Comparison of ENCODE assay signal across 9 cellular contexts in the genomic region with DNA sequence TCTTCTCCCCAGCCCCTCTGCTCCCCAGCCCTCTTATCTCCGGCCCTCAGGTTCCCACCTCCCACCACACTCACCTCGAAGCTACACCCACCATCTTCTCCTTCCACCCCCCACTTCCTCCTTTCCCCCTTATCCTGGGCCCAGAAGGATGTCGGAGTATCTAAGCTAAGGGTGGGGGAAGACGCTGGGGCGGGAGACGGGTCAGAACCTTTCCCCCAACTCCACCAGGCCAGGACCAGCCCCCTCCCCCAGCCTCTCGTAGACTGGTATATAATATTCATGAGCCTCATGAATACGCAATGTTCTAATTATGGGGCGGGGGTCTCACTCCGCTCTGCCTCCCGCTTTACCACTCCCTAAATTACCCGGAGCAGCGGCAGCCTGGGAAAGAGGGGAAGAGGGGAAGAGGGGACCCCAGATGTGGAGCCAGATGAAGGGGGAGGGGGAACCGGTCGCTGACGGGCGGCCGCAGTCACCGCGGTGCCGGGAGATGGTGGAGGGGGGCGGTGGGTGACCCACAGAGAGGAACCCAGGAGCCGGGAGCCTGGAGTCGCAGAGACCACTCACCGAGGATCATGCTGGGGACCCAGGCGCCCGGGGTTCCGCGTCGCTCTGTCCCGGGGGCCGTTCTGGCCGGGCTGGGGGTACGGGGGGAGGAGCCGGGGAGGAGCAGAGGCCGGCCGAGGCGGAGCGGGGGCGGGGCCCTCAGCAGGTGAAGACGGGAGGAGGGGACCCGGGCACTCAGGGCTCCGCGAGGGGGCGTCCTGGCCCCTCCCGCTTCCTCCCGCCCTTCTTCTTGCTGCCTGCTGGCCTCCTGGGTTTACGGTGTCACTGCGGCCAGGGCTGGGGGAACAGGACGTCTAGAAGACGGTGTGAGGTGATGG. TPM values are rescaled to one million over a fixed set of nuclear protein-coding genes. Genes with fewer than 3 reads are reported as not detected.
DNase-seq lines count a peak whose midpoint lies in the region; ATAC-seq, FAIRE-seq and TF ChIP-seq lines count a peak whose summit lies in the region.
"Had no signal": no experiment of that assay in that cellular context is flagged by ENCODE, and none has a peak within 500 bp of the region (broad histone marks: within the 10 kb centered on the region; RNA-seq: fewer than 3 reads in every experiment).

No MANE protein-coding gene starts in this region.

- H3K9me3 Mint-ChIP-seq in activated CD4-positive, alpha-beta memory T cell treated with anti-CD3 and anti-CD28 coated beads, Interleukin-2, amount 10 ng/mL, durations not matched to agents 7 days and 5 days, result no peaks in the 10 kb centered on the region
- no peaks in the 10 kb centered on the region for H3K9me3 Mint-ChIP-seq in neural progenitor cell

- no peak for TF ChIP-seq EP300 in HepG2 (IDR thresholded peaks at IDR 0.05; ENCODE audit: low read depth in 2 of 2, low read length in 2 of 2)
- no peak for TF ChIP-seq EP300 in HepG2 (CRISPR knock-in tag; IDR thresholded peaks at IDR 0.05; ENCODE audit: borderline replicate concordance)

- POLR2A ChIA-PET in HepG2 (lab: Yijun Ruan, JAX), result no interaction called here
- POLR2A ChIA-PET in activated CD4-positive, alpha-beta memory T cell treated with anti-CD3 and anti-CD28 coated beads, Interleukin-2, amount 10 ng/mL, durations not matched to agents 7 days and 5 days (lab: Charles Lee), result no interaction called here

- DNase-seq in right lobe of liver (no peak), HepG2 (ENCODE audit: low spot score) (no peak), NCI-H2227 treated with DMSO at 0.1 percent for 48 hours (lab: John Stamatoyannopoulos, UW) (peak; percentile 13), neural progenitor cell (ENCODE audit: low spot score) (peak; percentile 90), thyroid gland (peak; percentile 83 to 88), NCI-H226 (no peak)
- DNase-seq in activated CD4-positive, alpha-beta memory T cell treated with anti-CD3 and anti-CD28 coated beads, Interleukin-2, amount 10 ng/mL, durations not matched to agents 7 days and 5 days, result peak; percentile 59
- peak; percentile 69 for DNase-seq in effector CD8-positive, alpha-beta T cell (lab: John Stamatoyannopoulos, UW)
- DNase-seq: DND-41 had no signal

- no peak for TF ChIP-seq CTCF in right lobe of liver (IDR thresholded peaks at IDR 0.05)
- no peak for TF ChIP-seq CTCF in HepG2 (CRISPR knock-in tag; IDR thresholded peaks at IDR 0.05)
- TF ChIP-seq CTCF in neural progenitor cell (IDR thresholded peaks at IDR 0.05), result peak; percentile 42
- peak in 1 of 6 experiments; percentile 18 for TF ChIP-seq CTCF in thyroid gland (IDR thresholded peaks at IDR 0.05)

- H3K4me2 ChIP-seq in HepG2 (ENCODE audit: low read depth, low read length), result no peak overlapping the region
- H3K4me2 ChIP-seq in neural progenitor cell, result peak overlapping the region; percentile 81

- H3K27me3 Mint-ChIP-seq in activated CD4-positive, alpha-beta memory T cell treated with anti-CD3 and anti-CD28 coated beads, Interleukin-2, amount 10 ng/mL, durations not matched to agents 7 days and 5 days, result no peaks in the 10 kb centered on the region
- H3K27me3 Mint-ChIP-seq in neural progenitor cell (ENCODE audit: insufficient read depth, low read depth), result peaks cover 3% of the 10 kb centered on the region

- CTCF ChIA-PET in HepG2 (lab: Yijun Ruan, JAX; ENCODE audit: low intra/inter-chr PET ratio, low total read pairs), result no interaction called here
- CTCF ChIA-PET in activated CD4-positive, alpha-beta memory T cell treated with anti-CD3 and anti-CD28 coated beads, Interleukin-2, amount 10 ng/mL, durations not matched to agents 7 days and 5 days (lab: Charles Lee), result interaction anchor here (1.1 to 3.6 kb wide), 2 partner anchors 10 to 48 kb away, joined by 4 to 25 read pairs; no protein-coding TSS in a partner anchor

- H3K9me3 ChIP-seq in right lobe of liver, result no peaks in the 10 kb centered on the region
- H3K9me3 ChIP-seq in HepG2 (ENCODE audit: low read length), result no peaks in the 10 kb centered on the region
- no peaks in the 10 kb centered on the region for H3K9me3 ChIP-seq in neural progenitor cell (ENCODE audit: low read depth)
- H3K9me3 ChIP-seq in thyroid gland, result no peaks in the 10 kb centered on the region

- peaks cover 33% of the 10 kb centered on the region for H3K4me1 Mint-ChIP-seq in activated CD4-positive, alpha-beta memory T cell treated with anti-CD3 and anti-CD28 coated beads, Interleukin-2, amount 10 ng/mL, durations not matched to agents 7 days and 5 days
- H3K4me1 Mint-ChIP-seq in neural progenitor cell, result peaks cover 65% of the 10 kb centered on the region

- TF ChIP-seq RAD21 in HepG2 (CRISPR knock-in tag; IDR thresholded peaks at IDR 0.05), result no peak

- H3K79me2 ChIP-seq in HepG2 (ENCODE audit: insufficient read depth, low read length), result no peaks in the 10 kb centered on the region
- peaks cover 16% of the 10 kb centered on the region for H3K79me2 ChIP-seq in neural progenitor cell (ENCODE audit: low read depth)

- H3K27me3 ChIP-seq in right lobe of liver (no peaks in the 10 kb centered on the region), HepG2 (ENCODE audit: control insufficient read depth in 1 of 2, insufficient read depth in 2 of 2, low read length in 2 of 2) (peaks cover 0 to 2% of the 10 kb centered on the region in 2 experiments; a peak in 3 of 5 replicates), neural progenitor cell (no peaks in the 10 kb centered on the region), thyroid gland (no peaks in the 10 kb centered on the region)

- peaks cover 34% of the 10 kb centered on the region for H3K36me3 Mint-ChIP-seq in activated CD4-positive, alpha-beta memory T cell treated with anti-CD3 and anti-CD28 coated beads, Interleukin-2, amount 10 ng/mL, durations not matched to agents 7 days and 5 days (ENCODE audit: low read depth)
- peaks cover 3% of the 10 kb centered on the region for H3K36me3 Mint-ChIP-seq in neural progenitor cell

- no peak for FAIRE-seq in HepG2 (lab: Jason Lieb, UNC)

- H3K27ac ChIP-seq in right lobe of liver (no peak overlapping the region), HepG2 (ENCODE audit: extremely low read length, insufficient read depth, low read length) (no peak overlapping the region), neural progenitor cell (no peak overlapping the region), thyroid gland (peak overlapping the region; percentile 78 to 97 (median 89))

- 46% methylated on average over 21 of the region's 51 CpGs for WGBS in right lobe of liver (ENCODE audit: insufficient coverage, low coverage, low lambda C conversion rate, missing lambda C conversion rate)
- WGBS in HepG2 (ENCODE audit: low lambda C conversion rate), result 69% methylated on average over 36 of the region's 51 CpGs
- 17 to 23% methylated on average over 25 to 43 of the region's 51 CpGs for WGBS in thyroid gland, 2 donors

- ATAC-seq in right lobe of liver (peak; percentile 12 to 27 (median 16)), HepG2 (no peak)

- H3K36me3 ChIP-seq in right lobe of liver (peaks cover 2 to 15% (median 9%) of the 10 kb centered on the region in 4 donors), HepG2 (replicated peaks in 1 of 2; ENCODE audit: control insufficient read depth in 1 of 2, insufficient read depth in 2 of 2, low read length in 2 of 2) (no peaks in the 10 kb centered on the region), neural progenitor cell (no peaks in the 10 kb centered on the region), thyroid gland (peaks cover 0 to 4% of the 10 kb centered on the region in 2 donors)

- H3K4me1 ChIP-seq in right lobe of liver (no peaks in the 10 kb centered on the region), HepG2 (ENCODE audit: insufficient read depth, low read length) (peaks cover 16% of the 10 kb centered on the region), neural progenitor cell (peaks cover 71% of the 10 kb centered on the region), thyroid gland (peaks cover 41 to 56% of the 10 kb centered on the region in 2 donors)

- no peak for TF ChIP-seq POLR2A in right lobe of liver (IDR thresholded peaks at IDR 0.05)
- TF ChIP-seq POLR2A in HepG2 (IDR thresholded peaks at IDR 0.05; ENCODE audit: insufficient read depth in 1 of 2, low read depth in 2 of 2, low read length in 2 of 2), result no peak
- TF ChIP-seq POLR2A in thyroid gland (IDR thresholded peaks at IDR 0.05), result peak in 1 of 2 donors; percentile 56

- H3K27ac Mint-ChIP-seq in activated CD4-positive, alpha-beta memory T cell treated with anti-CD3 and anti-CD28 coated beads, Interleukin-2, amount 10 ng/mL, durations not matched to agents 7 days and 5 days, result no peak overlapping the region
- peak overlapping the region; percentile 58 for H3K27ac Mint-ChIP-seq in neural progenitor cell

- H3K4me3 Mint-ChIP-seq in activated CD4-positive, alpha-beta memory T cell treated with anti-CD3 and anti-CD28 coated beads, Interleukin-2, amount 10 ng/mL, durations not matched to agents 7 days and 5 days, result no peak overlapping the region
- peak overlapping the region; percentile 93 for H3K4me3 Mint-ChIP-seq in neural progenitor cell

- H2AFZ ChIP-seq in HepG2 (ENCODE audit: low read length) (no peak overlapping the region), neural progenitor cell (replicated peaks) (peak overlapping the region; percentile 65)

- H4K20me1 ChIP-seq in HepG2 (ENCODE audit: insufficient read depth, low read length), result no peaks in the 10 kb centered on the region
- peaks cover 19% of the 10 kb centered on the region for H4K20me1 ChIP-seq in neural progenitor cell (ENCODE audit: low read depth)

- intact Hi-C loops in right lobe of liver (cut with DNase I), result loop anchor here in 1 of 2 donors (5.0 kb wide), 1 partner anchor 51 kb away; no protein-coding TSS in a partner anchor
- intact Hi-C loops in HepG2 (cut with micrococcal nuclease; ENCODE audit: unreplicated experiment), result no loop called here
- intact Hi-C loops in thyroid gland (cut with DNase I), result no loop called here

- in situ Hi-C loops in HepG2 (cut with HindIII; ENCODE audit: extremely low pct_ligation_motif_present, low pct_unique_long_range_greater_than_20kb), result no loop called here

- no TSS peak for BruUV-seq in HepG2 (replicated peaks; lab: Mats Ljungman, UMichigan)

- peaks cover 68% of the 10 kb centered on the region for H3F3A ChIP-seq in neural progenitor cell (ENCODE audit: low read depth)

- H3K4me3 ChIP-seq in right lobe of liver (no peak overlapping the region), HepG2 (replicated peaks in 1 of 3; ENCODE audit: insufficient read depth in 1 of 3, low read depth in 2 of 3, low read length in 3 of 3) (no peak overlapping the region), neural progenitor cell (peak overlapping the region; percentile 78), thyroid gland (replicated peaks in 1 of 3) (peak overlapping the region; percentile 28 to 51 (median 40))

- H3K9ac ChIP-seq in HepG2 (ENCODE audit: insufficient read depth, low read depth, low read length) (no peak overlapping the region), neural progenitor cell (no peak overlapping the region)

RNA-seq across cellular contexts. Expression of gene ZNF385A, which starts 6.4 kb away (rescaled TPM):
- total RNA-seq in right lobe of liver, result 1 to 10 TPM; 2.4 to 9.3 (median 3.7) TPM
- total RNA-seq in HepG2 (2016; rRNA removed; fragmentation: Illumina TruSeq; extraction: Trizol), result 0.44 and 0.49 TPM in 2 replicates
- total RNA-seq in HepG2 (2016; cell fraction: cytosol; rRNA removed; fragmentation: Illumina TruSeq; extraction: Trizol; ENCODE audit: low read depth), result 0.30 and 0.53 TPM in 2 replicates
- 0.26 and 0.39 TPM in 2 replicates for total RNA-seq in HepG2 (2016; cell fraction: insoluble cytoplasmic fraction; rRNA removed; fragmentation: Illumina TruSeq; extraction: Trizol)
- 1.4 and 1.8 TPM in 2 replicates for total RNA-seq in HepG2 (2016; cell fraction: membrane; rRNA removed; fragmentation: Illumina TruSeq; extraction: Trizol)
- 0.44 and 0.93 TPM in 2 replicates for total RNA-seq in HepG2 (2016; cell fraction: nucleus; rRNA removed; fragmentation: Illumina TruSeq; extraction: Trizol)
- polyA plus RNA-seq in HepG2 (2011; rRNA removed), result 0.31 and 0.67 TPM in 2 replicates
- 0.23 and 0.43 TPM in 2 replicates for polyA plus RNA-seq in HepG2 (2011; cell fraction: cytosol; rRNA removed)
- 0.56 and 0.66 TPM in 2 replicates for polyA plus RNA-seq in HepG2 (2011; cell fraction: nucleus; rRNA removed)
- polyA plus RNA-seq in HepG2 (2012), result 1.2 and 1.3 TPM in 2 replicates
- 3.9 and 4.1 TPM in 2 replicates for polyA plus RNA-seq in HepG2 (2016; cell fraction: cytosol; fragmentation: Illumina TruSeq; extraction: Trizol; ENCODE audit: low read depth)
- polyA plus RNA-seq in HepG2 (2016; cell fraction: insoluble cytoplasmic fraction; fragmentation: Illumina TruSeq; extraction: Trizol; ENCODE audit: low read depth), result 2.8 and 3.3 TPM in 2 replicates
- 8.1 and 9.0 TPM in 2 replicates for polyA plus RNA-seq in HepG2 (2016; cell fraction: membrane; fragmentation: Illumina TruSeq; extraction: Trizol; ENCODE audit: low read depth)
- polyA plus RNA-seq in HepG2 (2016; cell fraction: nucleus; fragmentation: Illumina TruSeq; extraction: Trizol; ENCODE audit: insufficient read depth, low read depth), result 2.5 and 4.2 TPM in 2 replicates
- polyA minus RNA-seq in HepG2 (2011; rRNA and poly(A)+ RNA removed; ENCODE audit: low replicate concordance), result 0.50 and 6.8 TPM in 2 replicates
- polyA minus RNA-seq in HepG2 (2011; cell fraction: cytosol; rRNA and poly(A)+ RNA removed), result 0.70 and 1.5 TPM in 2 replicates
- not detected in 2 replicates for polyA minus RNA-seq in HepG2 (2011; cell fraction: nucleus; rRNA and poly(A)+ RNA removed)
- total RNA-seq in activated CD4-positive, alpha-beta memory T cell treated with anti-CD3 and anti-CD28 coated beads, Interleukin-2, amount 10 ng/mL, durations not matched to agents 7 days and 5 days, result 1 to 10 TPM in 1 of 2 experiments, under 1 TPM in 1; 0.38 to 1.2 TPM
- 6.2 and 7.2 TPM in 2 replicates for total RNA-seq in neural progenitor cell (ENCODE audit: low replicate concordance)
- 10 to 100 TPM; 24.2 to 38.9 (median 29.3) TPM for total RNA-seq in thyroid gland

RNA-seq across cellular contexts. Expression of gene GPR84, which starts 26.6 kb away (rescaled TPM):
- total RNA-seq in right lobe of liver, result under 1 TPM in 1 of 6 experiments, not detected in 5; 0.35 TPM
- not detected in 2 replicates for total RNA-seq in HepG2 (2016; rRNA removed; fragmentation: Illumina TruSeq; extraction: Trizol)
- total RNA-seq in HepG2 (2016; cell fraction: cytosol; rRNA removed; fragmentation: Illumina TruSeq; extraction: Trizol; ENCODE audit: low read depth), result not detected in 2 replicates
- total RNA-seq in HepG2 (2016; cell fraction: insoluble cytoplasmic fraction; rRNA removed; fragmentation: Illumina TruSeq; extraction: Trizol), result not detected in 2 replicates
- not detected in 2 replicates for total RNA-seq in HepG2 (2016; cell fraction: membrane; rRNA removed; fragmentation: Illumina TruSeq; extraction: Trizol)
- not detected in 2 replicates for total RNA-seq in HepG2 (2016; cell fraction: nucleus; rRNA removed; fragmentation: Illumina TruSeq; extraction: Trizol)
- polyA plus RNA-seq in HepG2 (2011; rRNA removed), result not detected in 2 replicates
- polyA plus RNA-seq in HepG2 (2011; cell fraction: cytosol; rRNA removed), result not detected in 2 replicates
- not detected in 2 replicates for polyA plus RNA-seq in HepG2 (2011; cell fraction: nucleus; rRNA removed)
- not detected in 2 replicates for polyA plus RNA-seq in HepG2 (2012)
- not detected in 2 replicates for polyA plus RNA-seq in HepG2 (2016; cell fraction: cytosol; fragmentation: Illumina TruSeq; extraction: Trizol; ENCODE audit: low read depth)
- not detected in 2 replicates for polyA plus RNA-seq in HepG2 (2016; cell fraction: insoluble cytoplasmic fraction; fragmentation: Illumina TruSeq; extraction: Trizol; ENCODE audit: low read depth)
- not detected in 2 replicates for polyA plus RNA-seq in HepG2 (2016; cell fraction: membrane; fragmentation: Illumina TruSeq; extraction: Trizol; ENCODE audit: low read depth)
- polyA plus RNA-seq in HepG2 (2016; cell fraction: nucleus; fragmentation: Illumina TruSeq; extraction: Trizol; ENCODE audit: insufficient read depth, low read depth), result not detected in 2 replicates
- not detected in 2 replicates for polyA minus RNA-seq in HepG2 (2011; rRNA and poly(A)+ RNA removed; ENCODE audit: low replicate concordance)
- polyA minus RNA-seq in HepG2 (2011; cell fraction: cytosol; rRNA and poly(A)+ RNA removed), result not detected in 2 replicates
- not detected in 2 replicates for polyA minus RNA-seq in HepG2 (2011; cell fraction: nucleus; rRNA and poly(A)+ RNA removed)
- total RNA-seq in activated CD4-positive, alpha-beta memory T cell treated with anti-CD3 and anti-CD28 coated beads, Interleukin-2, amount 10 ng/mL, durations not matched to agents 7 days and 5 days, result under 1 TPM; 0.18 to 0.25 TPM
- not detected in 2 replicates for total RNA-seq in neural progenitor cell (ENCODE audit: low replicate concordance)
- total RNA-seq in thyroid gland, result under 1 TPM in 2 of 4 donors, not detected in 2; 0.39 to 0.40 TPM

RNA-seq across cellular contexts. Expression of gene ITGA5, which starts 28.2 kb away (rescaled TPM):
- total RNA-seq in right lobe of liver (10 to 100 TPM; 31.2 to 75.6 (median 35.5) TPM), HepG2 (2016; rRNA removed; fragmentation: Illumina TruSeq; extraction: Trizol) (0.20 and 0.28 TPM in 2 replicates), neural progenitor cell (ENCODE audit: low replicate concordance) (37.7 and 70.8 TPM in 2 replicates), thyroid gland (10 to 100 TPM; 40.3 to 64.5 (median 51.6) TPM)
- total RNA-seq in HepG2 (2016; cell fraction: cytosol; rRNA removed; fragmentation: Illumina TruSeq; extraction: Trizol; ENCODE audit: low read depth), result not detected in 2 replicates
- 0.17 TPM in 1 of 2 replicates, not detected in the other for total RNA-seq in HepG2 (2016; cell fraction: insoluble cytoplasmic fraction; rRNA removed; fragmentation: Illumina TruSeq; extraction: Trizol)
- 0.34 TPM in 1 of 2 replicates, not detected in the other for total RNA-seq in HepG2 (2016; cell fraction: membrane; rRNA removed; fragmentation: Illumina TruSeq; extraction: Trizol)
- 0.28 and 0.78 TPM in 2 replicates for total RNA-seq in HepG2 (2016; cell fraction: nucleus; rRNA removed; fragmentation: Illumina TruSeq; extraction: Trizol)
- polyA plus RNA-seq in HepG2 (2011; rRNA removed), result 0.40 and 0.52 TPM in 2 replicates
- polyA plus RNA-seq in HepG2 (2011; cell fraction: cytosol; rRNA removed), result 0.18 and 0.23 TPM in 2 replicates
- 0.45 and 0.80 TPM in 2 replicates for polyA plus RNA-seq in HepG2 (2011; cell fraction: nucleus; rRNA removed)
- polyA plus RNA-seq in HepG2 (2012), result 0.12 TPM in 1 of 2 replicates, not detected in the other
- not detected in 2 replicates for polyA plus RNA-seq in HepG2 (2016; cell fraction: cytosol; fragmentation: Illumina TruSeq; extraction: Trizol; ENCODE audit: low read depth)
- polyA plus RNA-seq in HepG2 (2016; cell fraction: insoluble cytoplasmic fraction; fragmentation: Illumina TruSeq; extraction: Trizol; ENCODE audit: low read depth), result 0.04 and 0.12 TPM in 2 replicates
- not detected in 2 replicates for polyA plus RNA-seq in HepG2 (2016; cell fraction: membrane; fragmentation: Illumina TruSeq; extraction: Trizol; ENCODE audit: low read depth)
- polyA plus RNA-seq in HepG2 (2016; cell fraction: nucleus; fragmentation: Illumina TruSeq; extraction: Trizol; ENCODE audit: insufficient read depth, low read depth), result 0.46 and 0.53 TPM in 2 replicates
- polyA minus RNA-seq in HepG2 (2011; rRNA and poly(A)+ RNA removed; ENCODE audit: low replicate concordance), result 0.34 and 75.5 TPM in 2 replicates
- polyA minus RNA-seq in HepG2 (2011; cell fraction: cytosol; rRNA and poly(A)+ RNA removed), result 0.53 and 0.99 TPM in 2 replicates
- 0.52 and 1.2 TPM in 2 replicates for polyA minus RNA-seq in HepG2 (2011; cell fraction: nucleus; rRNA and poly(A)+ RNA removed)
- total RNA-seq in activated CD4-positive, alpha-beta memory T cell treated with anti-CD3 and anti-CD28 coated beads, Interleukin-2, amount 10 ng/mL, durations not matched to agents 7 days and 5 days, result 100 to 1,000 TPM; 102 to 107 TPM

Comparison
In these comparisons a context has a peak if more than half of its experiments do, and no peak if none do; other contexts are left out.
1. RNA of gene ITGA5, which starts 28.2 kb away (total RNA-seq): 102 to 107 TPM in activated CD4-positive, alpha-beta memory T cell treated with anti-CD3 and anti-CD28 coated beads, Interleukin-2, amount 10 ng/mL, durations not matched to agents 7 days and 5 days, 40.3 to 64.5 TPM in thyroid gland, 37.7 to 70.8 TPM in neural progenitor cell and 31.2 to 75.6 TPM in right lobe of liver; 0.17 to 0.78 TPM in HepG2; every median in the first group is over 10 times any median in the second.
2. DNase-seq: peak in NCI-H2227 treated with DMSO at 0.1 percent for 48 hours (single experiment), activated CD4-positive, alpha-beta memory T cell treated with anti-CD3 and anti-CD28 coated beads, Interleukin-2, amount 10 ng/mL, durations not matched to agents 7 days and 5 days (single experiment), effector CD8-positive, alpha-beta T cell (single experiment), neural progenitor cell (single experiment) and thyroid gland (2 of 2); none in right lobe of liver (0 of 3), HepG2 (single experiment) and NCI-H226 (single experiment).
3. H3K27ac ChIP-seq: peak in thyroid gland (3 of 3); none in right lobe of liver (0 of 3), HepG2 (single experiment) and neural progenitor cell (single experiment).
4. H3K4me3 ChIP-seq: peak in neural progenitor cell (single experiment) and thyroid gland (3 of 3); none in right lobe of liver (0 of 3) and HepG2 (0 of 3).